Comparison of ENCODE assay signal across 12 cellular contexts in genomic region chr7:101950450-101951119, GRCh38.
A peak's percentile ranks its signal among the peaks of the same experiment; 100 is the strongest.
DNase-seq lines count a peak whose midpoint lies in the region; ATAC-seq, FAIRE-seq and TF ChIP-seq lines count a peak whose summit lies in the region.
"Had no signal": no experiment of that assay in that cellular context is flagged by ENCODE, and none has a peak within 500 bp of the region (broad histone marks: within the 10 kb centered on the region; RNA-seq: fewer than 3 reads in every experiment).

No MANE protein-coding gene starts in this region.

- TF ChIP-seq RAD21 in K562 (CRISPR knock-in tag; conservative IDR thresholded peaks at IDR 0.05 in 1 of 2, IDR thresholded peaks at IDR 0.05 in 1 of 2): no peak

- intact Hi-C loops in K562 (cut with micrococcal nuclease): no loop called here
- intact Hi-C loops in left lung (cut with DNase I): no loop called here

- no peak overlapping the region for H3K9ac ChIP-seq in K562 (ENCODE audit: insufficient read depth in 1 of 2, low read depth in 2 of 2, low read length in 2 of 2)

- no peaks in the 10 kb centered on the region for H3K9me3 ChIP-seq in HEK293 (ENCODE audit: control insufficient read depth, insufficient read depth, low read depth, low read length)
- no peaks in the 10 kb centered on the region for H3K9me3 ChIP-seq in K562 (replicated peaks; ENCODE audit: control insufficient read depth, insufficient read depth, low read depth, low read length)
- no peaks in the 10 kb centered on the region for H3K9me3 ChIP-seq in left lung

- TF ChIP-seq POLR2A in K562 (conservative IDR thresholded peaks at IDR 0.05): no peak

- 78% methylated on average over 4 of the region's 4 CpGs for WGBS in K562 (ENCODE audit: insufficient coverage, low coverage, missing lambda C conversion rate)

- H3K27ac ChIP-seq in HEK293 (ENCODE audit: extremely low read depth, low read depth, low read length): no peak overlapping the region
- H3K27ac ChIP-seq in K562 (ENCODE audit: extremely low read depth, low read depth, low read length): no peak overlapping the region
- peak overlapping the region; percentile 4 to 33 for H3K27ac ChIP-seq in left lung

- H3K4me1 ChIP-seq in HEK293 (ENCODE audit: control insufficient read depth, insufficient read depth, low read length) (peaks cover 13% of the 10 kb centered on the region), K562 (replicated peaks in 1 of 2; ENCODE audit: control insufficient read depth in 2 of 2, insufficient read depth in 2 of 2, low read length in 2 of 2) (peaks cover 15% of the 10 kb centered on the region in 2 experiments), left lung (peaks cover 24 to 63% of the 10 kb centered on the region in 2 donors)

- CTCF ChIA-PET in HEK293 (lab: Yijun Ruan, JAX): no interaction called here
- CTCF ChIA-PET in K562 (lab: Yijun Ruan, JAX; ENCODE audit: low intra/inter-chr PET ratio): interaction anchor here (0.6 kb wide), 1 partner anchor 409 kb away, joined by 3 read pairs; no protein-coding TSS in a partner anchor

- DNase-seq in AG09309 (ENCODE audit: low read depth) (no peak), K562 (ENCODE audit: extremely low read depth in 1 of 4, low spot score in 3 of 4) (peak in 2 of 4 experiments; percentile 79), left lung (no peak), COR-L47 (lab: John Stamatoyannopoulos, UW) (no peak), urothelium cell line (ENCODE audit: low spot score) (no peak)
- DNase-seq: activated naive CD4-positive, alpha-beta T cell treated with anti-CD3 and anti-CD28 coated beads, Interleukin-2, amount 50 U/mL, for 16 hours; DMS79; head of caudate nucleus; NCI-H1930 had no signal

- H3K27me3 ChIP-seq in K562 (ENCODE audit: control insufficient read depth in 2 of 2, insufficient read depth in 2 of 2, low read length in 2 of 2) (no peaks in the 10 kb centered on the region), left lung (no peaks in the 10 kb centered on the region)

- H2AFZ ChIP-seq in K562 (ENCODE audit: low read depth, low read length): no peak overlapping the region

- peaks cover 16% of the 10 kb centered on the region; the same call in 1 of the 2 replicates for H4K20me1 ChIP-seq in K562 (replicated peaks; ENCODE audit: control insufficient read depth, insufficient read depth, low read length)

- no peaks in the 10 kb centered on the region for H3K36me3 ChIP-seq in HEK293 (ENCODE audit: control insufficient read depth in 2 of 2, insufficient read depth in 1 of 2, low read length in 2 of 2)
- H3K36me3 ChIP-seq in K562 (ENCODE audit: control insufficient read depth, insufficient read depth, low read length): no peaks in the 10 kb centered on the region; the same call in 2 of the 3 replicates
- H3K36me3 ChIP-seq in left lung: no peaks in the 10 kb centered on the region

- ATAC-seq in K562: no peak
- no peak for ATAC-seq in left lung
- ATAC-seq in GM21367 (IDR thresholded peaks at IDR 0.05; ENCODE audit: unreplicated experiment): no peak
- no peak for ATAC-seq in HG02973 (IDR thresholded peaks at IDR 0.05; ENCODE audit: unreplicated experiment)

- H3K4me3 ChIP-seq in AG09309 (ENCODE audit: control insufficient read depth, low read depth, low read length) (no peak overlapping the region), HEK293 (ENCODE audit: low read depth, low read length) (no peak overlapping the region), K562 (no peak overlapping the region), left lung (no peak overlapping the region)

- POLR2A ChIA-PET in HEK293 (lab: Yijun Ruan, JAX): no interaction called here
- POLR2A ChIA-PET in K562 (lab: Yijun Ruan, JAX): no interaction called here

- in situ Hi-C loops in K562 (cut with MboI): no loop called here

- TF ChIP-seq EP300 in K562 (IDR thresholded peaks at IDR 0.05; ENCODE audit: low read length): no peak

- TF ChIP-seq CTCF in AG09309 (IDR thresholded peaks at IDR 0.05; ENCODE audit: control insufficient read depth, insufficient read depth, low read depth, low read length, missing control alignments): peak; percentile 2
- TF ChIP-seq CTCF in HEK293 (tag by site-specific recombination; IDR thresholded peaks at IDR 0.05): no peak
- no peak; a peak in 1 of 6 replicates for TF ChIP-seq CTCF in K562 (IDR thresholded peaks at IDR 0.05 in 2 of 3, conservative IDR thresholded peaks at IDR 0.05 in 1 of 3; ENCODE audit: insufficient read depth in 2 of 3, low read depth in 1 of 3, low read length in 3 of 3)
- no peak for TF ChIP-seq CTCF in left lung (IDR thresholded peaks at IDR 0.05)

- H3K79me2 ChIP-seq in K562 (ENCODE audit: control insufficient read depth, insufficient read depth, low read length): peaks cover 29% of the 10 kb centered on the region

- no TSS peak for BruUV-seq in K562 (replicated peaks; lab: Mats Ljungman, UMichigan)

- no peak for FAIRE-seq in K562 (lab: Jason Lieb, UNC)
- no peak for FAIRE-seq in urothelium cell line (lab: Jason Lieb, UNC)

- H3K9me1 ChIP-seq in K562 (ENCODE audit: control insufficient read depth, insufficient read depth, low read length): no peaks in the 10 kb centered on the region

- H3K4me2 ChIP-seq in K562 (ENCODE audit: insufficient read depth, low read length): no peak overlapping the region

TF ChIP-seq in HEK293, 187 proteins besides CTCF, POLR2A, EP300 and RAD21:
- no peak for TF ChIP-seq ZNF10 (tag by site-specific recombination; IDR thresholded peaks at IDR 0.05)
- TF ChIP-seq ZNF610 (tag by site-specific recombination; IDR thresholded peaks at IDR 0.05; ENCODE audit: borderline replicate concordance): no peak
- peak; percentile 71 for TF ChIP-seq PRDM6 (tag by site-specific recombination; IDR thresholded peaks at IDR 0.05)
- peak; percentile 35; the same call in 1 of the 2 replicates for TF ChIP-seq ZNF121 (tag by site-specific recombination; IDR thresholded peaks at IDR 0.05)
- no peak for TF ChIP-seq ZNF555 (tag by site-specific recombination; conservative IDR thresholded peaks at IDR 0.05)
- TF ChIP-seq KLF10 (tag by site-specific recombination; IDR thresholded peaks at IDR 0.05): 0 out of 2 replicates have a peak, but pooled peaks have one; percentile 15

TF ChIP-seq in K562, 482 proteins besides CTCF, POLR2A, EP300 and RAD21 (continues in another document):
- TF ChIP-seq GMEB1 (CRISPR knock-in tag; IDR thresholded peaks at IDR 0.05) (no peak), NFIC (IDR thresholded peaks at IDR 0.05) (peak; percentile 75), RFX1 (IDR thresholded peaks at IDR 0.05) (peak; percentile 93), STAT5A (IDR thresholded peaks at IDR 0.05; ENCODE audit: borderline replicate concordance, low read length) (no peak), ZNF830 (CRISPR knock-in tag; IDR thresholded peaks at IDR 0.05) (no peak), ZNF253 (CRISPR knock-in tag; conservative IDR thresholded peaks at IDR 0.05) (no peak), PHTF2 (CRISPR knock-in tag; IDR thresholded peaks at IDR 0.05) (no peak), ILK (tag; IDR thresholded peaks at IDR 0.05; ENCODE audit: borderline replicate concordance, low read depth) (no peak)

Comparison
In these comparisons a context has a peak if more than half of its experiments do, and no peak if none do; other contexts are left out.
1. H3K27ac ChIP-seq: peak in left lung (2 of 2); none in HEK293 (single experiment) and K562 (single experiment).